Comparison of ENCODE assay signal across 8 cellular contexts in genomic region chr19:45641274-45642105, GRCh38. TPM values are rescaled to one million over a fixed set of nuclear protein-coding genes. Genes with fewer than 3 reads are reported as not detected.
A peak's percentile ranks its signal among the peaks of the same experiment; 100 is the strongest.
DNase-seq lines count a peak whose midpoint lies in the region; ATAC-seq, FAIRE-seq and TF ChIP-seq lines count a peak whose summit lies in the region.

No MANE protein-coding gene starts in this region.

- peak overlapping the region; percentile 75 for H3K4me3 Mint-ChIP-seq in Caco-2 (ENCODE audit: unreplicated experiment)

- TF ChIP-seq POLR2A in Raji (IDR thresholded peaks at IDR 0.05; ENCODE audit: insufficient read depth, low read depth, low read length) = peak; percentile 90

- no peaks in the 10 kb centered on the region for H3K27me3 Mint-ChIP-seq in Caco-2 (ENCODE audit: insufficient read depth, unreplicated experiment)

- H3K4me3 ChIP-seq in Caco-2 (ENCODE audit: low read depth, low read length) = peak overlapping the region; percentile 39
- peak overlapping the region; percentile 65 for H3K4me3 ChIP-seq in Jurkat, Clone E6-1 (ENCODE audit: low read length)
- H3K4me3 ChIP-seq in pancreas = peak overlapping the region in 3 of 4 donors; percentile 19 to 47 (median 21)

- H3K36me3 ChIP-seq in Caco-2 (ENCODE audit: control insufficient read depth, insufficient read depth, low read length) (no peaks in the 10 kb centered on the region), pancreas (no peaks in the 10 kb centered on the region)

- H3K27ac ChIP-seq in pancreas = peak overlapping the region; percentile 42 to 85 (median 72)

- peaks cover 25% of the 10 kb centered on the region for H3K4me1 Mint-ChIP-seq in Caco-2 (ENCODE audit: low read depth, unreplicated experiment)

- POLR2A ChIA-PET in Caco-2 (lab: Charles Lee) = interaction anchor here (0.6 to 1.5 kb wide), 11 partner anchors 9 to 174 kb away, joined by 3 to 9 read pairs (median 6); partner anchors contain the start of genes FOSB and OPA3

- peak; percentile 93 to 97 for DNase-seq in Caco-2
- DNase-seq in Jurkat, Clone E6-1 (ENCODE audit: low read depth, low spot score) = peak; percentile 59
- DNase-seq in activated gamma-delta T cell treated with Interleukin-2 at 50 U/mL for 16 hours = peak; percentile 47
- DNase-seq in glomerular visceral epithelial cell (ENCODE audit: extremely low spot score) = peak; percentile 94
- peak; percentile 87 to 95 (median 94) for DNase-seq in pancreas
- DNase-seq in urothelium cell line (ENCODE audit: low spot score) = peak; percentile 70

- H3K4me1 ChIP-seq in Caco-2 (peaks cover 25% of the 10 kb centered on the region), pancreas (peaks cover 5 to 24% (median 8%) of the 10 kb centered on the region in 3 donors)

- 3 to 7% methylated on average over 38 to 40 of the region's 40 CpGs for WGBS in pancreas, 2 donors

- peak overlapping the region; percentile 84 for H3K27ac Mint-ChIP-seq in Caco-2 (ENCODE audit: unreplicated experiment)

- no TSS peak for BruUV-seq in Caco-2 (replicated peaks; lab: Mats Ljungman, UMichigan)

- FAIRE-seq in pancreas (lab: Jason Lieb, UNC) (no peak), urothelium cell line (lab: Jason Lieb, UNC) (no peak)

- peaks cover 26% of the 10 kb centered on the region for H3K36me3 Mint-ChIP-seq in Caco-2 (ENCODE audit: insufficient read depth, unreplicated experiment)

- ATAC-seq in GM21447 (IDR thresholded peaks at IDR 0.05; ENCODE audit: unreplicated experiment) = peak; percentile 38
- peak; percentile 72 to 80 (median 76) for ATAC-seq in pancreas

- CTCF ChIA-PET in Caco-2 (lab: Charles Lee) = interaction anchor here (0.5 to 3.9 kb wide), 45 partner anchors 8 to 223 kb away, joined by 3 to 77 read pairs (median 7); partner anchors contain the start of genes FBXO46, FOXA3, GIPR and OPA3

- H3K9me3 ChIP-seq in Caco-2 = no peaks in the 10 kb centered on the region
- no peaks in the 10 kb centered on the region for H3K9me3 ChIP-seq in pancreas

- no peaks in the 10 kb centered on the region for H3K27me3 ChIP-seq in Caco-2 (replicated peaks; ENCODE audit: control insufficient read depth, insufficient read depth, low read length)
- H3K27me3 ChIP-seq in pancreas = no peaks in the 10 kb centered on the region

- no peak for TF ChIP-seq CTCF in Caco-2 (IDR thresholded peaks at IDR 0.05; ENCODE audit: insufficient read depth in 1 of 2, low read depth in 1 of 2, low read length in 1 of 2, severe bottlenecking in 1 of 2, unreplicated experiment in 1 of 2)
- no peak for TF ChIP-seq CTCF in pancreas (IDR thresholded peaks at IDR 0.05)

- no peaks in the 10 kb centered on the region for H3K9me3 Mint-ChIP-seq in Caco-2 (ENCODE audit: unreplicated experiment)

- intact Hi-C loops in Caco-2 (cut with micrococcal nuclease; ENCODE audit: unreplicated experiment) (loop anchor here (1.0 to 10.0 kb wide), 3 partner anchors 34 to 147 kb away; partner anchors contain the start of genes PPM1N and RTN2), pancreas (cut with DNase I) (loop anchor here in 1 of 3 donors (5.0 kb wide), 2 partner anchors 34 to 119 kb away; no protein-coding TSS in a partner anchor)

RNA-seq across cellular contexts. Expression of gene EML2, which starts 2.3 kb away (rescaled TPM):
- 33.9 and 38.8 TPM in 2 replicates for total RNA-seq in Caco-2 (2022)
- polyA plus RNA-seq in Jurkat, Clone E6-1 (2012; ENCODE audit: insufficient read depth, insufficient read length) = 44.6 TPM
- 10 to 100 TPM; 20.9 to 51.2 (median 28.3) TPM for total RNA-seq in pancreas
- polyA plus RNA-seq in pancreas = 10 to 100 TPM; 47.8 to 51.0 TPM

RNA-seq across cellular contexts. Expression of gene GIPR, which starts 26.5 kb away (rescaled TPM):
- 2.6 and 4.6 TPM in 2 replicates for total RNA-seq in Caco-2 (2022)
- 5.5 TPM for polyA plus RNA-seq in Jurkat, Clone E6-1 (2012; ENCODE audit: insufficient read depth, insufficient read length)
- 10 to 100 TPM in 1 of 6 donors, 1 to 10 TPM in 5; 2.6 to 10.1 (median 6.6) TPM for total RNA-seq in pancreas
- 10 to 100 TPM; 28.7 to 49.0 TPM for polyA plus RNA-seq in pancreas

RNA-seq across cellular contexts. Expression of gene GPR4, which starts 39.5 kb away (rescaled TPM):
- not detected in 2 replicates for total RNA-seq in Caco-2 (2022)
- not detected for polyA plus RNA-seq in Jurkat, Clone E6-1 (2012; ENCODE audit: insufficient read depth, insufficient read length)
- total RNA-seq in pancreas = 1 to 10 TPM in 3 of 6 donors, under 1 TPM in 3; 0.56 to 2.2 (median 0.99) TPM
- 1 to 10 TPM; 2.4 to 3.0 TPM for polyA plus RNA-seq in pancreas

RNA-seq across cellular contexts. Expression of gene SNRPD2, which starts 50.3 kb away (rescaled TPM):
- total RNA-seq in Caco-2 (2022) (579 and 587 TPM in 2 replicates), pancreas (100 to 1,000 TPM in 5 of 6 donors, 10 to 100 TPM in 1; 77.6 to 141 (median 133) TPM)
- 1,119 TPM for polyA plus RNA-seq in Jurkat, Clone E6-1 (2012; ENCODE audit: insufficient read depth, insufficient read length)
- 100 to 1,000 TPM; 125 to 183 TPM for polyA plus RNA-seq in pancreas

RNA-seq across cellular contexts. Expression of gene QPCTL, which starts 51.0 kb away (rescaled TPM):
- total RNA-seq in Caco-2 (2022) (16.9 and 20.2 TPM in 2 replicates), pancreas (1 to 10 TPM; 3.4 to 6.3 (median 4.9) TPM)
- 9.1 TPM for polyA plus RNA-seq in Jurkat, Clone E6-1 (2012; ENCODE audit: insufficient read depth, insufficient read length)
- 1 to 10 TPM; 5.5 to 7.3 TPM for polyA plus RNA-seq in pancreas

Comparison
In these comparisons a context has a peak if more than half of its experiments do, and no peak if none do; other contexts are left out.
1. Peak in every context shown above with its lines: DNase-seq, ATAC-seq, H3K4me3 ChIP-seq and H3K27ac ChIP-seq.